23 cellular contexts compared by ENCODE assay signal in genomic region chr2:208278549-208278948, GRCh38. TPM values are rescaled to one million over a fixed set of nuclear protein-coding genes. Genes with fewer than 3 reads are reported as not detected.
DNase-seq lines count a peak whose midpoint lies in the region; ATAC-seq, FAIRE-seq and TF ChIP-seq lines count a peak whose summit lies in the region.
"Had no signal": no experiment of that assay in that cellular context is flagged by ENCODE, and none has a peak within 500 bp of the region (broad histone marks: within the 10 kb centered on the region; RNA-seq: fewer than 3 reads in every experiment).

No MANE protein-coding gene starts in this region.

- H3K9ac ChIP-seq in SK-N-SH = no peak overlapping the region
- no peak overlapping the region for H3K9ac ChIP-seq in K562 (ENCODE audit: insufficient read depth in 1 of 2, low read depth in 2 of 2, low read length in 2 of 2)
- H3K9ac ChIP-seq: BLaER1 had no signal

- H3K79me2 ChIP-seq in SK-N-SH (ENCODE audit: insufficient read depth) (peaks cover 40% of the 10 kb centered on the region), K562 (ENCODE audit: control insufficient read depth, insufficient read depth, low read length) (peaks cover 4% of the 10 kb centered on the region; the same call in 1 of the 3 replicates)

- no peaks in the 10 kb centered on the region for H3K27me3 Mint-ChIP-seq in naive thymus-derived CD4-positive, alpha-beta T cell
- H3K27me3 Mint-ChIP-seq: CD4-positive, alpha-beta memory T cell; CD4-positive, CD25-positive, alpha-beta regulatory T cell; CD8-positive, alpha-beta memory T cell had no signal

- no peak for DNase-seq in SK-N-SH
- no peak for DNase-seq in K562 (ENCODE audit: extremely low read depth in 1 of 4, low spot score in 3 of 4)
- no peak for DNase-seq in naive thymus-derived CD4-positive, alpha-beta T cell
- no peak for DNase-seq in left cardiac atrium
- DNase-seq: ACHN; BE2C; C1 segment of cervical spinal cord; CD4-positive, alpha-beta memory T cell; CD4-positive, CD25-positive, alpha-beta regulatory T cell; CD8-positive, alpha-beta memory T cell; COR-L47; DMS 273 treated with DMSO at 0.1 percent for 48 hours; DMS153; DMS53; DMS79; DND-41; GDM1 had no signal

- H3K4me2 ChIP-seq in SK-N-SH (no peak overlapping the region), K562 (ENCODE audit: insufficient read depth, low read length) (no peak overlapping the region)
- H3K4me2 ChIP-seq: BLaER1 had no signal

- in situ Hi-C loops in K562 (cut with MboI) = no loop called here

- H3K9me3 ChIP-seq in SK-N-SH = no peaks in the 10 kb centered on the region
- no peaks in the 10 kb centered on the region for H3K9me3 ChIP-seq in K562 (replicated peaks; ENCODE audit: control insufficient read depth, insufficient read depth, low read depth, low read length)
- H3K9me3 ChIP-seq in naive thymus-derived CD4-positive, alpha-beta T cell (ENCODE audit: control insufficient read depth in 2 of 3, low read length in 3 of 3) = no peaks in the 10 kb centered on the region
- H3K9me3 ChIP-seq: BE2C had no signal

- whole genome bisulfite sequencing in SK-N-SH (ENCODE audit: low lambda C conversion rate) = 97% methylated on average over 2 of the region's 2 CpGs
- 93% methylated on average over 2 of the region's 2 CpGs for WGBS in K562 (ENCODE audit: insufficient coverage, low coverage, missing lambda C conversion rate)

- no peaks in the 10 kb centered on the region for H3K9me1 ChIP-seq in K562 (ENCODE audit: control insufficient read depth, insufficient read depth, low read length)

- no peaks in the 10 kb centered on the region for H3K9me2 ChIP-seq in SK-N-SH

- no TSS peak for BruUV-seq in K562 (replicated peaks; lab: Mats Ljungman, UMichigan)

- POLR2A ChIA-PET in SK-N-SH (lab: Yijun Ruan, JAX) = no interaction called here
- POLR2A ChIA-PET in K562 (lab: Yijun Ruan, JAX) = no interaction called here
- POLR2A ChIA-PET in naive thymus-derived CD4-positive, alpha-beta T cell (lab: Charles Lee) = interaction anchor here (1.3 kb wide), 1 partner anchor 12 kb away, joined by 5 read pairs; the partner anchor contains the start of gene PIKFYVE

- TF ChIP-seq EP300 in SK-N-SH (IDR thresholded peaks at IDR 0.05; ENCODE audit: borderline replicate concordance in 1 of 2, low read depth in 1 of 2, low read length in 1 of 2) = no peak
- TF ChIP-seq EP300 in K562 (IDR thresholded peaks at IDR 0.05; ENCODE audit: low read length) = no peak

- TF ChIP-seq CTCF in SK-N-SH (IDR thresholded peaks at IDR 0.05) = no peak
- TF ChIP-seq CTCF in K562 (IDR thresholded peaks at IDR 0.05 in 2 of 3, conservative IDR thresholded peaks at IDR 0.05 in 1 of 3; ENCODE audit: insufficient read depth in 2 of 3, low read depth in 1 of 3, low read length in 3 of 3) = no peak

- H4K20me1 ChIP-seq in SK-N-SH (ENCODE audit: insufficient read depth) (no peaks in the 10 kb centered on the region), K562 (replicated peaks; ENCODE audit: control insufficient read depth, insufficient read depth, low read length) (no peaks in the 10 kb centered on the region)

- H2AFZ ChIP-seq in SK-N-SH (ENCODE audit: low read depth) (no peak overlapping the region), K562 (ENCODE audit: low read depth, low read length) (no peak overlapping the region)

- H3K36me3 ChIP-seq in SK-N-SH (replicated peaks in 1 of 2; ENCODE audit: control insufficient read depth in 1 of 2, insufficient read depth in 2 of 2, low read length in 1 of 2) (peaks cover 85 to 87% of the 10 kb centered on the region in 2 experiments), K562 (ENCODE audit: control insufficient read depth, insufficient read depth, low read length) (peaks cover 98% of the 10 kb centered on the region)
- H3K36me3 ChIP-seq in naive thymus-derived CD4-positive, alpha-beta T cell (ENCODE audit: control insufficient read depth in 2 of 3, insufficient read depth in 3 of 3, low read length in 3 of 3) = peaks cover 20 to 89% (median 21%) of the 10 kb centered on the region in 3 experiments

- no peak overlapping the region for H3K27ac ChIP-seq in SK-N-SH (ENCODE audit: low read depth in 2 of 2, low read length in 1 of 2)
- no peak overlapping the region for H3K27ac ChIP-seq in K562 (ENCODE audit: extremely low read depth, low read depth, low read length)
- no peak overlapping the region for H3K27ac ChIP-seq in naive thymus-derived CD4-positive, alpha-beta T cell (ENCODE audit: low read depth, low read length)
- H3K27ac ChIP-seq: 22Rv1, BLaER1 had no signal

- no peak overlapping the region for H3K4me3 ChIP-seq in SK-N-SH (ENCODE audit: low read depth in 2 of 2, low read length in 1 of 2)
- H3K4me3 ChIP-seq in K562 = no peak overlapping the region
- H3K4me3 ChIP-seq in naive thymus-derived CD4-positive, alpha-beta T cell (ENCODE audit: low read length) = no peak overlapping the region
- H3K4me3 ChIP-seq: BLaER1 had no signal

- H3K36me3 Mint-ChIP-seq in naive thymus-derived CD4-positive, alpha-beta T cell = peaks cover 14 to 88% (median 79%) of the 10 kb centered on the region in 5 donors

- FAIRE-seq in K562 (lab: Jason Lieb, UNC) = no peak
- FAIRE-seq: GM12878, GM12892 had no signal

- H3K4me1 ChIP-seq in SK-N-SH (ENCODE audit: control insufficient read depth in 1 of 2, insufficient read depth in 2 of 2, low read depth in 1 of 2, low read length in 1 of 2) (peaks cover 0 to 8% of the 10 kb centered on the region in 2 experiments; a peak in 2 of 4 replicates), K562 (replicated peaks in 1 of 2; ENCODE audit: control insufficient read depth in 2 of 2, insufficient read depth in 2 of 2, low read length in 2 of 2) (no peaks in the 10 kb centered on the region; a peak in 1 of 5 replicates)
- H3K4me1 ChIP-seq in naive thymus-derived CD4-positive, alpha-beta T cell (ENCODE audit: control insufficient read depth in 2 of 2, insufficient read depth in 2 of 2, low read length in 2 of 2) = no peaks in the 10 kb centered on the region
- H3K4me1 ChIP-seq: BLaER1 had no signal

- H3K27me3 ChIP-seq in SK-N-SH (ENCODE audit: insufficient read depth) (no peaks in the 10 kb centered on the region), K562 (ENCODE audit: control insufficient read depth in 2 of 2, insufficient read depth in 2 of 2, low read length in 2 of 2) (no peaks in the 10 kb centered on the region)
- no peaks in the 10 kb centered on the region for H3K27me3 ChIP-seq in naive thymus-derived CD4-positive, alpha-beta T cell (ENCODE audit: control insufficient read depth in 2 of 2, insufficient read depth in 2 of 2, low read length in 2 of 2)
- H3K27me3 ChIP-seq: BE2C, BLaER1 had no signal

- TF ChIP-seq POLR2A in K562 (conservative IDR thresholded peaks at IDR 0.05) = no peak

- H3K4me3 Mint-ChIP-seq in naive thymus-derived CD4-positive, alpha-beta T cell = no peak overlapping the region
- H3K4me3 Mint-ChIP-seq: CD14-positive monocyte; CD4-positive, alpha-beta memory T cell; CD4-positive, CD25-positive, alpha-beta regulatory T cell; CD8-positive, alpha-beta memory T cell had no signal

- H3K4me1 Mint-ChIP-seq in naive thymus-derived CD4-positive, alpha-beta T cell = peaks cover 13 to 51% (median 35%) of the 10 kb centered on the region in 7 donors
- H3K4me1 Mint-ChIP-seq: CD14-positive monocyte had no signal

- TF ChIP-seq RAD21 in SK-N-SH (IDR thresholded peaks at IDR 0.05; ENCODE audit: low read length) (no peak), K562 (CRISPR knock-in tag; conservative IDR thresholded peaks at IDR 0.05 in 1 of 2, IDR thresholded peaks at IDR 0.05 in 1 of 2) (no peak)

- H3K27ac Mint-ChIP-seq in naive thymus-derived CD4-positive, alpha-beta T cell = no peak overlapping the region
- H3K27ac Mint-ChIP-seq: CD14-positive monocyte had no signal

- intact Hi-C loops in K562 (cut with micrococcal nuclease) (no loop called here), left cardiac atrium (cut with DNase I) (no loop called here)
- intact Hi-C loops in naive thymus-derived CD4-positive, alpha-beta T cell (cut with micrococcal nuclease) = no loop called here

- ATAC-seq in SK-N-SH treated with all-trans-retinoic acid at 6 μM for 48 hours = no peak
- ATAC-seq in K562 = no peak
- no peak for ATAC-seq in naive thymus-derived CD4-positive, alpha-beta T cell
- no peak for ATAC-seq in left cardiac atrium
- ATAC-seq: GM12878 had no signal

- no peaks in the 10 kb centered on the region for H3F3A ChIP-seq in SK-N-SH (replicated peaks; ENCODE audit: insufficient read depth)

- H3K9me3 Mint-ChIP-seq in naive thymus-derived CD4-positive, alpha-beta T cell = peaks cover 0 to 2% (median 0%) of the 10 kb centered on the region in 11 donors
- H3K9me3 Mint-ChIP-seq: CD14-positive monocyte had no signal

- CTCF ChIA-PET in SK-N-SH (lab: Yijun Ruan, JAX) = no interaction called here
- CTCF ChIA-PET in K562 (lab: Yijun Ruan, JAX; ENCODE audit: low intra/inter-chr PET ratio) = no interaction called here
- CTCF ChIA-PET in naive thymus-derived CD4-positive, alpha-beta T cell (lab: Charles Lee) = interaction anchor here (0.6 kb wide), 1 partner anchor 26 kb away, joined by 3 read pairs; no protein-coding TSS in a partner anchor

RNA-seq across cellular contexts. Expression of gene PIKFYVE, which starts 12.5 kb away (rescaled TPM):
- polyA plus RNA-seq in SK-N-SH (2012; rRNA removed) (7.0 and 10.2 TPM in 2 replicates), K562 (2011; rRNA removed) (18.4 and 25.6 TPM in 2 replicates), K562 (2014; fragmentation: Illumina TruSeq; extraction: Trizol) (14.5 and 16.7 TPM in 2 replicates), K562 (2014; fragmentation: Nextera tagmentation; extraction: Ambion mirVana) (1 to 10 TPM; 3.6 to 3.7 TPM), K562 (2014; rRNA removed) (11.5 and 11.8 TPM in 2 replicates)
- 9.6 and 10.2 TPM in 2 replicates for polyA plus RNA-seq in SK-N-SH (2012; cell fraction: cytosol; rRNA removed)
- 8.0 and 18.1 TPM in 2 replicates for polyA plus RNA-seq in SK-N-SH (2012; cell fraction: nucleus; rRNA removed)
- total RNA-seq in K562 (2011; cell fraction: chromatin; rRNA removed; ENCODE audit: low replicate concordance) = 74.2 and 145 TPM in 2 replicates
- total RNA-seq in K562 (2011; cell fraction: nucleolus; rRNA removed) = 25.2 and 33.8 TPM in 2 replicates
- total RNA-seq in K562 (2011; cell fraction: nucleoplasm; rRNA removed) = 50.8 and 66.7 TPM in 2 replicates
- total RNA-seq in K562 (2014; rRNA removed) (14.4 and 14.9 TPM in 2 replicates), K562 (2014; rRNA removed; fragmentation: Illumina TruSeq; extraction: Trizol) (22.7 and 24.8 TPM in 2 replicates), K562 (2015; rRNA removed; fragmentation: Illumina TruSeq; extraction: Trizol) (18.9 and 19.1 TPM in 2 replicates), K562 (2021) (17.1 and 19.0 TPM in 2 replicates), left cardiac atrium (10 to 100 TPM; 17.2 to 18.6 TPM)
- polyA plus RNA-seq in K562 (2011; cell fraction: cytosol; rRNA removed) = 6.2 and 11.1 TPM in 2 replicates
- 23.8 and 27.2 TPM in 2 replicates for polyA plus RNA-seq in K562 (2011; cell fraction: nucleus; rRNA removed)
- polyA plus RNA-seq in K562 (2012) = 9.0 and 11.3 TPM in 2 replicates
- polyA minus RNA-seq in K562 (2011; rRNA and poly(A)+ RNA removed) = 57.8 and 62.6 TPM in 2 replicates
- 18.7 and 22.4 TPM in 2 replicates for polyA minus RNA-seq in K562 (2011; cell fraction: cytosol; rRNA and poly(A)+ RNA removed)
- polyA minus RNA-seq in K562 (2011; cell fraction: nucleus; rRNA and poly(A)+ RNA removed) = 46.2 and 82.2 TPM in 2 replicates
- 10 to 100 TPM; 33.4 to 52.3 (median 39.1) TPM for total RNA-seq in naive thymus-derived CD4-positive, alpha-beta T cell
- 1 to 10 TPM; 5.9 to 8.4 TPM for polyA plus RNA-seq in naive thymus-derived CD4-positive, alpha-beta T cell

RNA-seq across cellular contexts. Expression of gene IDH1, which starts 23.7 kb away (rescaled TPM):
- 43.4 and 57.2 TPM in 2 replicates for polyA plus RNA-seq in SK-N-SH (2012; rRNA removed)
- 62.2 and 66.7 TPM in 2 replicates for polyA plus RNA-seq in SK-N-SH (2012; cell fraction: cytosol; rRNA removed)
- 43.6 and 57.6 TPM in 2 replicates for polyA plus RNA-seq in SK-N-SH (2012; cell fraction: nucleus; rRNA removed)
- total RNA-seq in K562 (2011; cell fraction: chromatin; rRNA removed; ENCODE audit: low replicate concordance) = 74.6 and 149 TPM in 2 replicates
- 48.2 and 61.6 TPM in 2 replicates for total RNA-seq in K562 (2011; cell fraction: nucleolus; rRNA removed)
- 74.6 and 93.9 TPM in 2 replicates for total RNA-seq in K562 (2011; cell fraction: nucleoplasm; rRNA removed)
- 61.9 and 65.9 TPM in 2 replicates for total RNA-seq in K562 (2014; rRNA removed)
- 108 and 114 TPM in 2 replicates for total RNA-seq in K562 (2014; rRNA removed; fragmentation: Illumina TruSeq; extraction: Trizol)
- total RNA-seq in K562 (2015; rRNA removed; fragmentation: Illumina TruSeq; extraction: Trizol) = 94.4 and 101 TPM in 2 replicates
- total RNA-seq in K562 (2021) = 75.1 and 80.8 TPM in 2 replicates
- polyA plus RNA-seq in K562 (2011; rRNA removed) = 86.7 and 96.4 TPM in 2 replicates
- polyA plus RNA-seq in K562 (2011; cell fraction: cytosol; rRNA removed) = 16.7 and 52.0 TPM in 2 replicates
- 53.6 and 109 TPM in 2 replicates for polyA plus RNA-seq in K562 (2011; cell fraction: nucleus; rRNA removed)
- polyA plus RNA-seq in K562 (2012) = 64.8 and 261 TPM in 2 replicates
- polyA plus RNA-seq in K562 (2014; fragmentation: Illumina TruSeq; extraction: Trizol) = 93.5 and 108 TPM in 2 replicates
- polyA plus RNA-seq in K562 (2014; fragmentation: Nextera tagmentation; extraction: Ambion mirVana) = 100 to 1,000 TPM; 135 to 194 TPM
- 92.6 and 103 TPM in 2 replicates for polyA plus RNA-seq in K562 (2014; rRNA removed)
- polyA minus RNA-seq in K562 (2011; rRNA and poly(A)+ RNA removed) = 93.3 and 121 TPM in 2 replicates
- polyA minus RNA-seq in K562 (2011; cell fraction: cytosol; rRNA and poly(A)+ RNA removed) = 26.4 and 30.7 TPM in 2 replicates
- 38.6 and 77.4 TPM in 2 replicates for polyA minus RNA-seq in K562 (2011; cell fraction: nucleus; rRNA and poly(A)+ RNA removed)
- 10 to 100 TPM in 4 of 5 experiments, 1 to 10 TPM in 1; 5.0 to 26.4 (median 20.4) TPM for total RNA-seq in naive thymus-derived CD4-positive, alpha-beta T cell
- 1 to 10 TPM; 1.8 to 3.9 TPM for polyA plus RNA-seq in naive thymus-derived CD4-positive, alpha-beta T cell
- 10 to 100 TPM; 36.5 to 79.9 TPM for total RNA-seq in left cardiac atrium
